8 cellular contexts compared by ENCODE assay signal in the genomic region with DNA sequence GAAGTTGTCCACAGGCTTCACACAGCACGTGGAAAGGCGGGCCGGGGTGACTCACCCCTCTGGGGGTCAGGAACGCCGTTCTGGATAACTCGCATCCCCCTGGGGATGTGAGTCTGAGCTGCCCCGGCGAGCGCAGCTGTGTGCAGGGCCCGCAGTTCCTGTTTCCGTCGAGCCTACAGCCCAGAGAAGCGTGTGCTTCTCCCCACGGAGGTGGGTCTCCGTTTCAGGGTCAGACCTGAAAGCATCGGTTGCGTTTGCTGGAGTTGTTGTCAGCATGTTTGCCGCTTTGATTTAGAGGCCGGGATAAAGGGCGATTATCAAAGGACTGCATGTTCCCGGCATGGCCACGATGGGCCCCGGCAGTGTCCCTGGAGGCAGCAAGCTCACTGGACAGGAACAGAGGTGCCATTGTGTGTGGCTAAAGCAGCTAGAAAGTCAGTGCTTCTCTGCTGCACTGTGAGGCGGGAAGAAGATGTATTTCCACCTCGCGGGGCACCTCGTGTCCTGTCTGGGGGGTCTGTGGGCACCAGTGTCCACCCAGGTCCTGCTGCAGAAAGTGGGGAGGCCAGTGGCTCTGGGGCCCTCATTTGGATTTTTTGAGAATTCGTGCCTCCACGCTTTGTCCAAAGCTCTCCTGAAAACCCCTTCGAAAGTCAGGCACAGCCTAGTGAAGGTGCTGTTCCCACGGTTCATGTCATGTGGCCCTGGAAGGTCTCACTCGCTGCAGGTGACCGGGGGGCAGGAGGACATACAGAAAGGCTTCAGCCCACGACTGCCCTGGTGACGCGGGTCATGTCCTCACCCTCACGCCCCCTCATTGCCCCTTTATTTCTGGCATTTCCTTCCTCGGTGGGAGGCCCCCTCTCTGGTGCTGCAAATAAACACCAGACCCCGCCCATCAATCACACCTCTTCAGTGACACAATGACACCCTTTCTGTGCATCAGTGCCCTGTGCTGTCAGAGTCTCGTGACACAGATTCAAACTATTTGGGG. TPM values are rescaled to one million over a fixed set of nuclear protein-coding genes. Genes with fewer than 3 reads are reported as not detected.
DNase-seq lines count a peak whose midpoint lies in the region; ATAC-seq and TF ChIP-seq lines count a peak whose summit lies in the region.

No MANE protein-coding gene starts in this region.

- DNase-seq in natural killer cell (no peak), amygdala (lab: John Stamatoyannopoulos, UW) (peak in 52 of 56 donors; percentile 9 to 79 (median 50)), lung microvascular endothelial cell (ENCODE audit: low read depth in 2 of 2) (peak; percentile 15 to 23), NCI-H1417 treated with DMSO at 0.1 percent for 48 hours (lab: John Stamatoyannopoulos, UW) (no peak)
- DNase-seq in natural killer cell treated with Interleukin-12 subunit alpha and Interleukin-12 subunit beta and Interleukin-15 and Interleukin-18, amount 100 ng/mL, for 72 hours (ENCODE audit: low spot score): no peak
- no peak for DNase-seq in activated CD4-positive, alpha-beta T cell treated with anti-CD3 and anti-CD28 coated beads, Interleukin-2, amount 50 U/mL, for 48 hours
- DNase-seq in activated CD8-positive, alpha-beta memory T cell treated with anti-CD3 and anti-CD28 coated beads, Interleukin-2, amount 50 U/mL, for 4 hours: no peak

- no peaks in the 10 kb centered on the region for H3K4me1 Mint-ChIP-seq in natural killer cell
- no peaks in the 10 kb centered on the region for H3K4me1 Mint-ChIP-seq in natural killer cell treated with Interleukin-12 subunit alpha and Interleukin-12 subunit beta and Interleukin-15 and Interleukin-18, amount 100 ng/mL, for 72 hours (ENCODE audit: low read depth in 2 of 2)

- peak in 2 of 3 donors; percentile 35 to 43 for ATAC-seq in natural killer cell
- ATAC-seq in natural killer cell treated with Interleukin-12 subunit alpha and Interleukin-12 subunit beta and Interleukin-15 and Interleukin-18, amount 100 ng/mL, for 72 hours: no peak
- peak; percentile 87 for ATAC-seq in HG03097 (IDR thresholded peaks at IDR 0.05; ENCODE audit: low FRiP score, unreplicated experiment)

- H3K36me3 Mint-ChIP-seq in natural killer cell: no peaks in the 10 kb centered on the region
- no peaks in the 10 kb centered on the region for H3K36me3 Mint-ChIP-seq in natural killer cell treated with Interleukin-12 subunit alpha and Interleukin-12 subunit beta and Interleukin-15 and Interleukin-18, amount 100 ng/mL, for 72 hours

- H3K27me3 Mint-ChIP-seq in natural killer cell (ENCODE audit: low read depth in 2 of 2): peaks cover 0 to 11% of the 10 kb centered on the region in 2 donors
- H3K27me3 Mint-ChIP-seq in natural killer cell treated with Interleukin-12 subunit alpha and Interleukin-12 subunit beta and Interleukin-15 and Interleukin-18, amount 100 ng/mL, for 72 hours: peaks cover 0 to 5% of the 10 kb centered on the region in 2 donors

- H3K27ac Mint-ChIP-seq in natural killer cell: no peak overlapping the region
- H3K27ac Mint-ChIP-seq in natural killer cell treated with Interleukin-12 subunit alpha and Interleukin-12 subunit beta and Interleukin-15 and Interleukin-18, amount 100 ng/mL, for 72 hours: no peak overlapping the region

- H3K4me3 Mint-ChIP-seq in natural killer cell: no peak overlapping the region
- H3K4me3 Mint-ChIP-seq in natural killer cell treated with Interleukin-12 subunit alpha and Interleukin-12 subunit beta and Interleukin-15 and Interleukin-18, amount 100 ng/mL, for 72 hours: no peak overlapping the region

- intact Hi-C loops in natural killer cell (cut with micrococcal nuclease): no loop called here

- no peaks in the 10 kb centered on the region for H3K9me3 Mint-ChIP-seq in natural killer cell
- H3K9me3 Mint-ChIP-seq in natural killer cell treated with Interleukin-12 subunit alpha and Interleukin-12 subunit beta and Interleukin-15 and Interleukin-18, amount 100 ng/mL, for 72 hours: no peaks in the 10 kb centered on the region

- TF ChIP-seq CTCF in natural killer cell (IDR thresholded peaks at IDR 0.05): no peak

RNA-seq across cellular contexts. Expression of gene GDI2, which starts 27.4 kb away (rescaled TPM):
- total RNA-seq in natural killer cell (100 to 1,000 TPM in 2 of 3 donors, 10 to 100 TPM in 1; 97.9 to 104 (median 104) TPM), lung microvascular endothelial cell (356 and 386 TPM in 2 replicates)
- total RNA-seq in natural killer cell treated with Interleukin-12 subunit alpha and Interleukin-12 subunit beta and Interleukin-15 and Interleukin-18, amount 100 ng/mL, for 72 hours: 100 to 1,000 TPM; 214 to 225 TPM

RNA-seq across cellular contexts. Expression of gene ANKRD16, which starts 49.1 kb away (rescaled TPM):
- 1 to 10 TPM; 2.6 to 3.1 (median 3.0) TPM for total RNA-seq in natural killer cell
- total RNA-seq in natural killer cell treated with Interleukin-12 subunit alpha and Interleukin-12 subunit beta and Interleukin-15 and Interleukin-18, amount 100 ng/mL, for 72 hours: 1 to 10 TPM; 4.1 to 7.6 TPM
- total RNA-seq in lung microvascular endothelial cell: 3.5 and 6.5 TPM in 2 replicates

RNA-seq across cellular contexts. Expression of gene FBH1, which starts 49.4 kb away (rescaled TPM):
- total RNA-seq in natural killer cell: 10 to 100 TPM; 49.3 to 64.9 (median 62.7) TPM
- 10 to 100 TPM; 65.3 to 99.9 TPM for total RNA-seq in natural killer cell treated with Interleukin-12 subunit alpha and Interleukin-12 subunit beta and Interleukin-15 and Interleukin-18, amount 100 ng/mL, for 72 hours
- total RNA-seq in lung microvascular endothelial cell: 62.5 and 92.5 TPM in 2 replicates

Comparison
In these comparisons a context has a peak if more than half of its experiments do, and no peak if none do; other contexts are left out.
1. ATAC-seq: peak in natural killer cell (2 of 3) and HG03097 (single experiment); none in natural killer cell treated with Interleukin-12 subunit alpha and Interleukin-12 subunit beta and Interleukin-15 and Interleukin-18, amount 100 ng/mL, for 72 hours (0 of 2).
2. DNase-seq: peak in amygdala (52 of 56) and lung microvascular endothelial cell (2 of 2); none in natural killer cell (single experiment), natural killer cell treated with Interleukin-12 subunit alpha and Interleukin-12 subunit beta and Interleukin-15 and Interleukin-18, amount 100 ng/mL, for 72 hours (single experiment), activated CD4-positive, alpha-beta T cell treated with anti-CD3 and anti-CD28 coated beads, Interleukin-2, amount 50 U/mL, for 48 hours (0 of 2), activated CD8-positive, alpha-beta memory T cell treated with anti-CD3 and anti-CD28 coated beads, Interleukin-2, amount 50 U/mL, for 4 hours (single experiment) and NCI-H1417 treated with DMSO at 0.1 percent for 48 hours (single experiment).